In genomic region chr20:63746766-63747315, GRCh38 we compare ENCODE assay signal across 1 cellular context.
TF ChIP-seq lines count a peak whose summit lies in the region.

No MANE protein-coding gene starts in this region.

TF ChIP-seq in SK-N-SH, 30 proteins besides CTCF, POLR2A, EP300 and RAD21:
- TF ChIP-seq EZH2phosphoT487 (IDR thresholded peaks at IDR 0.05; ENCODE audit: borderline replicate concordance, low read depth) (no peak), TEAD4 (IDR thresholded peaks at IDR 0.05; ENCODE audit: borderline replicate concordance, insufficient read depth) (no peak), YY1 (IDR thresholded peaks at IDR 0.05; ENCODE audit: low read depth) (no peak), SIN3A (IDR thresholded peaks at IDR 0.05; ENCODE audit: borderline replicate concordance, low read depth, low read length) (no peak), RXRA (IDR thresholded peaks at IDR 0.05; ENCODE audit: borderline replicate concordance, low read depth) (no peak), JUND (IDR thresholded peaks at IDR 0.05) (no peak), TAF1 (IDR thresholded peaks at IDR 0.05; ENCODE audit: borderline replicate concordance, low read depth, low read length) (no peak), POLR2AphosphoS5 (IDR thresholded peaks at IDR 0.05; ENCODE audit: low read depth, low read length) (no peak), NFIC (IDR thresholded peaks at IDR 0.05; ENCODE audit: borderline replicate concordance) (no peak), MXI1 (IDR thresholded peaks at IDR 0.05; ENCODE audit: low read depth, low read length) (no peak), SMC3 (IDR thresholded peaks at IDR 0.05; ENCODE audit: low read depth, low read length) (no peak), PBX3 (IDR thresholded peaks at IDR 0.05) (no peak), USF2 (IDR thresholded peaks at IDR 0.05; ENCODE audit: borderline replicate concordance, low read depth, low read length) (no peak), MAX (IDR thresholded peaks at IDR 0.05; ENCODE audit: low read depth) (no peak), NRF1 (IDR thresholded peaks at IDR 0.05; ENCODE audit: low read depth, low read length) (no peak), IRF3 (IDR thresholded peaks at IDR 0.05; ENCODE audit: low read depth, low read length) (no peak), ZBTB33 (IDR thresholded peaks at IDR 0.05; ENCODE audit: borderline replicate concordance, low read depth) (no peak), CHD2 (IDR thresholded peaks at IDR 0.05; ENCODE audit: low read length, partially characterized antibody) (no peak), GATA2 (CRISPR knock-in tag; IDR thresholded peaks at IDR 0.05) (no peak)
